ENCODE assay signal across 18 cellular contexts in genomic region chr17:79706931-79707382, GRCh38. TPM values are rescaled to one million over a fixed set of nuclear protein-coding genes. Genes with fewer than 3 reads are reported as not detected.
DNase-seq lines count a peak whose midpoint lies in the region; ATAC-seq and TF ChIP-seq lines count a peak whose summit lies in the region.
"Had no signal": no experiment of that assay in that cellular context is flagged by ENCODE, and none has a peak within 500 bp of the region (broad histone marks: within the 10 kb centered on the region; RNA-seq: fewer than 3 reads in every experiment).

No MANE protein-coding gene starts in this region.

- H3K27me3 ChIP-seq in H7 (ENCODE audit: control insufficient read depth, insufficient read depth, low read length) = no peaks in the 10 kb centered on the region

- no peaks in the 10 kb centered on the region for H3K36me3 Mint-ChIP-seq in osteocyte (ENCODE audit: unreplicated experiment)
- H3K36me3 Mint-ChIP-seq: immature natural killer cell had no signal

- H3K36me3 ChIP-seq in H7 (replicated peaks; ENCODE audit: control insufficient read depth, insufficient read depth, low read length) = no peaks in the 10 kb centered on the region

- H3K27ac Mint-ChIP-seq in osteocyte (ENCODE audit: unreplicated experiment) = no peak overlapping the region
- H3K27ac Mint-ChIP-seq: activated T-helper 1 cell treated with anti-CD3 and anti-CD28 coated beads, Interleukin-12 subunit alpha, Interleukin-12 subunit beta, Interleukin-2, Interleukin-4 antibody, amounts not matched to agents 30 ng/mL and 10 ng/mL and 1 ng/mL, durations not matched to agents 14 hours and 24 hours and 36 hours; immature natural killer cell; T-helper 2 cell treated with Interferon-gamma antibody and Interleukin-4, amounts not matched to agents 5 μg/mL and 100 μg/mL, for 36 hours had no signal

- H3K4me3 ChIP-seq in fibroblast of pulmonary artery (replicated peaks; ENCODE audit: low read depth, low read length) (no peak overlapping the region), H7 (ENCODE audit: insufficient read depth, low read depth, low read length) (no peak overlapping the region)

- peak; percentile 69 for ATAC-seq in omental fat pad (ENCODE audit: low FRiP score)
- ATAC-seq in GM19395 (IDR thresholded peaks at IDR 0.05; ENCODE audit: unreplicated experiment) = no peak

- H3K4me3 Mint-ChIP-seq in osteocyte (ENCODE audit: unreplicated experiment) = no peak overlapping the region
- H3K4me3 Mint-ChIP-seq: activated T-helper 1 cell treated with anti-CD3 and anti-CD28 coated beads, Interleukin-12 subunit alpha, Interleukin-12 subunit beta, Interleukin-2, Interleukin-4 antibody, amounts not matched to agents 30 ng/mL and 10 ng/mL and 1 ng/mL, durations not matched to agents 14 hours and 24 hours and 36 hours; immature natural killer cell; T-helper 2 cell treated with Interferon-gamma antibody and Interleukin-4, amounts not matched to agents 5 μg/mL and 100 μg/mL, for 36 hours had no signal

- H3K4me1 Mint-ChIP-seq in osteocyte (ENCODE audit: unreplicated experiment) = peaks cover 2% of the 10 kb centered on the region

- TF ChIP-seq CTCF in fibroblast of pulmonary artery (IDR thresholded peaks at IDR 0.05; ENCODE audit: low read length, missing control alignments) (no peak), omental fat pad (IDR thresholded peaks at IDR 0.05) (no peak), osteocyte (IDR thresholded peaks at IDR 0.05) (no peak)

- peaks cover 11% of the 10 kb centered on the region for H3K27me3 Mint-ChIP-seq in osteocyte (ENCODE audit: unreplicated experiment)

- no peaks in the 10 kb centered on the region for H3K9me3 Mint-ChIP-seq in osteocyte (ENCODE audit: unreplicated experiment)
- H3K9me3 Mint-ChIP-seq: activated T-helper 1 cell treated with anti-CD3 and anti-CD28 coated beads, Interleukin-12 subunit alpha, Interleukin-12 subunit beta, Interleukin-2, Interleukin-4 antibody, amounts not matched to agents 30 ng/mL and 10 ng/mL and 1 ng/mL, durations not matched to agents 14 hours and 24 hours and 36 hours; T-helper 2 cell treated with Interferon-gamma antibody and Interleukin-4, amounts not matched to agents 5 μg/mL and 100 μg/mL, for 36 hours had no signal

- DNase-seq in DMS 273 treated with DMSO at 0.1 percent for 48 hours (lab: John Stamatoyannopoulos, UW) (peak; percentile 99), NCI-H2171 treated with DMSO at 0.1 percent for 48 hours (lab: John Stamatoyannopoulos, UW) (peak; percentile 93), fibroblast of pulmonary artery (ENCODE audit: low read depth) (peak; percentile 10), omental fat pad (ENCODE audit: low spot score) (no peak), osteocyte (ENCODE audit: extremely low spot score, unreplicated experiment) (no peak), H7 (no peak)
- no peak for DNase-seq in activated CD4-positive, alpha-beta T cell treated with anti-CD3 and anti-CD28 coated beads, Interleukin-2, amount 50 U/mL, for 1 hour
- DNase-seq: activated CD4-positive, alpha-beta T cell treated with anti-CD3 and anti-CD28 coated beads, Interleukin-2, amount 50 U/mL, for 48 hours; immature natural killer cell; NCI-H1105 treated with DMSO at 0.1 percent for 48 hours; NCI-H510A treated with DMSO at 0.1 percent for 48 hours; stimulated activated CD8-positive, alpha-beta memory T cell treated with anti-CD3 and anti-CD28 coated beads, Interleukin-4, amount 100 ng/mL, for 48 hours had no signal

RNA-seq across cellular contexts. Expression of gene ENPP7, which starts 23.8 kb away (rescaled TPM):
- total RNA-seq in omental fat pad (not detected), osteocyte (not detected in 2 replicates)
- total RNA-seq in H7 (2014; rRNA removed; shearing (Covaris generic)) = not detected in 2 replicates
- total RNA-seq: astrocyte, dermis microvascular lymphatic vessel endothelial cell, posterior vena cava had no signal

Comparison
In these comparisons a context has a peak if more than half of its experiments do, and no peak if none do; other contexts are left out.
1. DNase-seq: peak in DMS 273 treated with DMSO at 0.1 percent for 48 hours (single experiment), NCI-H2171 treated with DMSO at 0.1 percent for 48 hours (single experiment) and fibroblast of pulmonary artery (single experiment); none in omental fat pad (single experiment), osteocyte (single experiment), activated CD4-positive, alpha-beta T cell treated with anti-CD3 and anti-CD28 coated beads, Interleukin-2, amount 50 U/mL, for 1 hour (single experiment) and H7 (single experiment).